ENCODE assay signal across 19 cellular contexts in the genomic region with DNA sequence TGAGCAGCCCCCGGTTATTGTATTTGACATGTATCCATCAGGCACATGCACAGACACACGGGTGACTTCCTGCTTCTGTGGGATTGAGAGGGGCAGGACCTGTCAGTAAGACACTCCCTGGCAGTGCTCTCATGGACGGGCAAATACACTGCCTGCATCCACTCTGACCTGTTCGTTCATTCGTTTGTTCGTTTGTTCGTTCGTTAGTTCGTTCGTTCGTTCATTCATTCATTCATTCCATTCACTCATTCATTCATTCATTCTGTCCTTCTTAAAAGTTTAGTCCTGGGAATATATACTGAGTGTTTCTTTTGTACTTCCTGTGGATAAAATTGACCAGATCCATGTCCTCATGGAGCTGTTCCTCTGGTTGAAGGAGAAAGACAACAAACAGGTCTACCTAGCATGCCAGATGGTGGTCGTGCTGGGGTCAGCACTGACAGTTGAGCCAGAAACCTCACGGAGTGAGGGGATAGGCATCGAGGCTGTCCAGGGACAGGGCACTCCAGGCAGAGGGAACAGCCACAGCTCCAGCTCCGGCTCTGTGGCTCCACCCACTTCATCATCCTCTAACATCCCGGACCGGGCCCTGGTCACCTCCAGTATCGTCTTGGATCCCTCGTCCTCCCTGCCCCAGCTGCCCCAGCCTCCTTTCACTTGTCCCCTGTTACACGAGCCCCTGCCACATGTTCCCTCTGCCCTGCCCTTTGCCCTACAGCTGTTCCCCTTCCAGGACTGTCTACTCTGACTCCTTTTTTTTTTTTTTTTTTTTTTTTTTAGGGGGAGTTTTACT.
DNase-seq lines count a peak whose midpoint lies in the region; ATAC-seq, FAIRE-seq and TF ChIP-seq lines count a peak whose summit lies in the region.
"Had no signal": no experiment of that assay in that cellular context is flagged by ENCODE, and none has a peak within 500 bp of the region (broad histone marks: within the 10 kb centered on the region; RNA-seq: fewer than 3 reads in every experiment).

No MANE protein-coding gene starts in this region.

- no peaks in the 10 kb centered on the region for H3K79me2 ChIP-seq in HepG2 (ENCODE audit: insufficient read depth, low read length)
- H3K79me2 ChIP-seq in Karpas-422 (ENCODE audit: low read length) = no peaks in the 10 kb centered on the region

- H3K4me3 ChIP-seq in HepG2 (replicated peaks in 1 of 3; ENCODE audit: insufficient read depth in 1 of 3, low read depth in 2 of 3, low read length in 3 of 3) = no peak overlapping the region
- no peak overlapping the region for H3K4me3 ChIP-seq in right lobe of liver
- no peak overlapping the region for H3K4me3 ChIP-seq in sigmoid colon
- no peak overlapping the region for H3K4me3 ChIP-seq in suprapubic skin
- H3K4me3 ChIP-seq in Karpas-422 (ENCODE audit: low read length) = no peak overlapping the region

- POLR2A ChIA-PET in HepG2 (lab: Yijun Ruan, JAX) = interaction anchor here (1.1 kb wide), 1 partner anchor 9 kb away, joined by 3 read pairs; no protein-coding TSS in a partner anchor

- no peak; the same call in 2 of the 3 replicates for ATAC-seq in HepG2
- ATAC-seq in right lobe of liver = no peak

- no peaks in the 10 kb centered on the region for H3K9me3 ChIP-seq in HepG2 (ENCODE audit: low read length)
- H3K9me3 ChIP-seq in right lobe of liver = no peaks in the 10 kb centered on the region
- no peaks in the 10 kb centered on the region for H3K9me3 ChIP-seq in sigmoid colon
- H3K9me3 ChIP-seq in suprapubic skin = no peaks in the 10 kb centered on the region
- no peaks in the 10 kb centered on the region for H3K9me3 ChIP-seq in Karpas-422 (ENCODE audit: low read length)

- H4K20me1 ChIP-seq in HepG2 (ENCODE audit: insufficient read depth, low read length) (no peaks in the 10 kb centered on the region), Karpas-422 (ENCODE audit: insufficient read depth, low read depth, low read length) (no peaks in the 10 kb centered on the region; the same call in 1 of the 2 replicates)

- TF ChIP-seq RAD21 in HepG2 (CRISPR knock-in tag; IDR thresholded peaks at IDR 0.05) = no peak

- in situ Hi-C loops in HepG2 (cut with HindIII; ENCODE audit: extremely low pct_ligation_motif_present, low pct_unique_long_range_greater_than_20kb) = no loop called here

- 65% methylated on average over 20 of the region's 20 CpGs for WGBS in HepG2 (ENCODE audit: low lambda C conversion rate)
- 86% methylated on average over 18 of the region's 20 CpGs for WGBS in right lobe of liver (ENCODE audit: insufficient coverage, low coverage, low lambda C conversion rate, missing lambda C conversion rate)
- WGBS in sigmoid colon, 2 donors = 92 to 94% methylated on average over 20 of the region's 20 CpGs
- WGBS in suprapubic skin = 92% methylated on average over 20 of the region's 20 CpGs

- no peak for TF ChIP-seq CTCF in HepG2 (CRISPR knock-in tag; IDR thresholded peaks at IDR 0.05)
- no peak for TF ChIP-seq CTCF in right lobe of liver (IDR thresholded peaks at IDR 0.05)
- no peak for TF ChIP-seq CTCF in sigmoid colon (IDR thresholded peaks at IDR 0.05)
- no peak for TF ChIP-seq CTCF in suprapubic skin (IDR thresholded peaks at IDR 0.05)

- H3K27me3 ChIP-seq in HepG2 (ENCODE audit: control insufficient read depth in 1 of 2, insufficient read depth in 2 of 2, low read length in 2 of 2) = no peaks in the 10 kb centered on the region
- H3K27me3 ChIP-seq in right lobe of liver = no peaks in the 10 kb centered on the region
- H3K27me3 ChIP-seq in sigmoid colon = no peaks in the 10 kb centered on the region
- H3K27me3 ChIP-seq in suprapubic skin = no peaks in the 10 kb centered on the region
- H3K27me3 ChIP-seq in Karpas-422 (ENCODE audit: low read length) = no peaks in the 10 kb centered on the region

- H2AFZ ChIP-seq in HepG2 (ENCODE audit: low read length) (no peak overlapping the region), Karpas-422 (ENCODE audit: low read length) (no peak overlapping the region)

- H3K9ac ChIP-seq in HepG2 (ENCODE audit: insufficient read depth, low read depth, low read length) = no peak overlapping the region
- H3K9ac ChIP-seq in Karpas-422 (ENCODE audit: low read length) = no peak overlapping the region

- H3K27ac ChIP-seq in HepG2 (ENCODE audit: extremely low read length, insufficient read depth, low read length) = no peak overlapping the region
- H3K27ac ChIP-seq in right lobe of liver = no peak overlapping the region
- H3K27ac ChIP-seq in sigmoid colon = no peak overlapping the region
- H3K27ac ChIP-seq in suprapubic skin = no peak overlapping the region
- H3K27ac ChIP-seq in Karpas-422 (ENCODE audit: low read length) = no peak overlapping the region

- H3K9me2 ChIP-seq in Karpas-422 (replicated peaks; ENCODE audit: insufficient read depth, low read length) = no peaks in the 10 kb centered on the region

- H3K4me1 ChIP-seq in HepG2 (ENCODE audit: insufficient read depth, low read length) (0 out of 2 replicates have a peak, but pooled peaks cover 5% of the 10 kb centered on the region), right lobe of liver (no peaks in the 10 kb centered on the region), sigmoid colon (peaks cover 0 to 23% (median 14%) of the 10 kb centered on the region in 4 donors), suprapubic skin (no peaks in the 10 kb centered on the region), Karpas-422 (ENCODE audit: low read length) (peaks cover 9% of the 10 kb centered on the region)

- H3K36me3 ChIP-seq in HepG2 (replicated peaks in 1 of 2; ENCODE audit: control insufficient read depth in 1 of 2, insufficient read depth in 2 of 2, low read length in 2 of 2) (no peaks in the 10 kb centered on the region), right lobe of liver (no peaks in the 10 kb centered on the region), sigmoid colon (no peaks in the 10 kb centered on the region), suprapubic skin (no peaks in the 10 kb centered on the region), Karpas-422 (ENCODE audit: insufficient read depth, low read length) (no peaks in the 10 kb centered on the region)

- TF ChIP-seq EP300 in HepG2 (IDR thresholded peaks at IDR 0.05; ENCODE audit: low read depth in 2 of 2, low read length in 2 of 2) (no peak), HepG2 (CRISPR knock-in tag; IDR thresholded peaks at IDR 0.05; ENCODE audit: borderline replicate concordance) (no peak), sigmoid colon (IDR thresholded peaks at IDR 0.05) (no peak), suprapubic skin (IDR thresholded peaks at IDR 0.05) (no peak)

- intact Hi-C loops in HepG2 (cut with micrococcal nuclease; ENCODE audit: unreplicated experiment) = no loop called here
- intact Hi-C loops in right lobe of liver (cut with DNase I) = no loop called here
- intact Hi-C loops in sigmoid colon (cut with DNase I) = no loop called here

- CTCF ChIA-PET in HepG2 (lab: Yijun Ruan, JAX; ENCODE audit: low intra/inter-chr PET ratio, low total read pairs) = interaction anchor here (2.2 kb wide), 1 partner anchor 127 kb away, joined by 6 read pairs; no protein-coding TSS in a partner anchor

- no peak for FAIRE-seq in HepG2 (lab: Jason Lieb, UNC)
- FAIRE-seq: G401.6, GM12892, GM18507, HTR-8/SVneo had no signal

- DNase-seq in HepG2 (ENCODE audit: low spot score) (no peak), right lobe of liver (no peak), mesenteric fat pad (ENCODE audit: low spot score) (peak; percentile 47), sigmoid colon (peak; percentile 50), suprapubic skin (ENCODE audit: low spot score in 2 of 2) (no peak), Karpas-422 (no peak), DMS153 treated with DMSO at 0.1 percent for 48 hours (lab: John Stamatoyannopoulos, UW; ENCODE audit: unreplicated experiment) (no peak)
- DNase-seq: 8988T; C1 segment of cervical spinal cord; CD4-positive, CD25-positive, alpha-beta regulatory T cell; CD8-positive, alpha-beta memory T cell; COR-L47; DMS 273 treated with DMSO at 0.1 percent for 48 hours; GOT3; HFFc6 had no signal

- H3K4me2 ChIP-seq in HepG2 (ENCODE audit: low read depth, low read length) = no peak overlapping the region
- H3K4me2 ChIP-seq in Karpas-422 (ENCODE audit: low read depth, low read length, poor library complexity, severe bottlenecking) = no peak overlapping the region

- no TSS peak for BruUV-seq in HepG2 (replicated peaks; lab: Mats Ljungman, UMichigan)

- no peak for TF ChIP-seq POLR2A in HepG2 (IDR thresholded peaks at IDR 0.05; ENCODE audit: insufficient read depth in 1 of 2, low read depth in 2 of 2, low read length in 2 of 2)
- no peak for TF ChIP-seq POLR2A in right lobe of liver (IDR thresholded peaks at IDR 0.05)
- no peak for TF ChIP-seq POLR2A in sigmoid colon (IDR thresholded peaks at IDR 0.05)
- no peak for TF ChIP-seq POLR2A in suprapubic skin (IDR thresholded peaks at IDR 0.05)

TF ChIP-seq in HepG2, 621 proteins besides CTCF, POLR2A, EP300 and RAD21:
- no peak for TF ChIP-seq ZNF781 (CRISPR knock-in tag; IDR thresholded peaks at IDR 0.05; ENCODE audit: borderline replicate concordance, not compliant biosample characterization)
- 0 out of 2 replicates have a peak, but pooled peaks have one; percentile 8 for TF ChIP-seq HNF4G (IDR thresholded peaks at IDR 0.05; ENCODE audit: borderline replicate concordance, low read depth, low read length)
- no peak for TF ChIP-seq HNF4G (CRISPR knock-in tag; IDR thresholded peaks at IDR 0.05; ENCODE audit: borderline replicate concordance, low read depth)
- TF ChIP-seq, protein P1, sequence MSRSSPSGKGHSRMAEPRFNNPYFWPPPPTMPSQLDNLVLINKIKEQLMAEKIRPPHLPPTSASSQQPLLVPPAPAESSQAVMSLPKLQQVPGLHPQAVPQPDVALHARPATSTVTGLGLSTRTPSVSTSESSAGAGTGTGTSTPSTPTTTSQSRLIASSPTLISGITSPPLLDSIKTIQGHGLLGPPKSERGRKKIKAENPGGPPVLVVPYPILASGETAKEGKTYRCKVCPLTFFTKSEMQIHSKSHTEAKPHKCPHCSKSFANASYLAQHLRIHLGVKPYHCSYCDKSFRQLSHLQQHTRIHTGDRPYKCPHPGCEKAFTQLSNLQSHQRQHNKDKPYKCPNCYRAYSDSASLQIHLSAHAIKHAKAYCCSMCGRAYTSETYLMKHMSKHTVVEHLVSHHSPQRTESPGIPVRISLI (CRISPR knock-in tag; IDR thresholded peaks at IDR 0.05; ENCODE audit: borderline replicate concordance) = peak; percentile 41; the same call in 1 of the 2 replicates
- TF ChIP-seq ZNF24 (IDR thresholded peaks at IDR 0.05) = peak; percentile 62; the same call in 1 of the 2 replicates

Comparison
In these comparisons a context has a peak if more than half of its experiments do, and no peak if none do; other contexts are left out.
1. DNase-seq: peak in mesenteric fat pad (single experiment) and sigmoid colon (single experiment); none in HepG2 (single experiment), right lobe of liver (0 of 3), suprapubic skin (0 of 2), Karpas-422 (single experiment) and DMS153 treated with DMSO at 0.1 percent for 48 hours (single experiment).